Comparison of ENCODE assay signal across 1 cellular context in genomic region chr7:27245124-27245797, GRCh38.
TF ChIP-seq lines count a peak whose summit lies in the region.

No MANE protein-coding gene starts in this region.

TF ChIP-seq in HepG2, 621 proteins besides CTCF, POLR2A, EP300 and RAD21:
- TF ChIP-seq, protein P1, sequence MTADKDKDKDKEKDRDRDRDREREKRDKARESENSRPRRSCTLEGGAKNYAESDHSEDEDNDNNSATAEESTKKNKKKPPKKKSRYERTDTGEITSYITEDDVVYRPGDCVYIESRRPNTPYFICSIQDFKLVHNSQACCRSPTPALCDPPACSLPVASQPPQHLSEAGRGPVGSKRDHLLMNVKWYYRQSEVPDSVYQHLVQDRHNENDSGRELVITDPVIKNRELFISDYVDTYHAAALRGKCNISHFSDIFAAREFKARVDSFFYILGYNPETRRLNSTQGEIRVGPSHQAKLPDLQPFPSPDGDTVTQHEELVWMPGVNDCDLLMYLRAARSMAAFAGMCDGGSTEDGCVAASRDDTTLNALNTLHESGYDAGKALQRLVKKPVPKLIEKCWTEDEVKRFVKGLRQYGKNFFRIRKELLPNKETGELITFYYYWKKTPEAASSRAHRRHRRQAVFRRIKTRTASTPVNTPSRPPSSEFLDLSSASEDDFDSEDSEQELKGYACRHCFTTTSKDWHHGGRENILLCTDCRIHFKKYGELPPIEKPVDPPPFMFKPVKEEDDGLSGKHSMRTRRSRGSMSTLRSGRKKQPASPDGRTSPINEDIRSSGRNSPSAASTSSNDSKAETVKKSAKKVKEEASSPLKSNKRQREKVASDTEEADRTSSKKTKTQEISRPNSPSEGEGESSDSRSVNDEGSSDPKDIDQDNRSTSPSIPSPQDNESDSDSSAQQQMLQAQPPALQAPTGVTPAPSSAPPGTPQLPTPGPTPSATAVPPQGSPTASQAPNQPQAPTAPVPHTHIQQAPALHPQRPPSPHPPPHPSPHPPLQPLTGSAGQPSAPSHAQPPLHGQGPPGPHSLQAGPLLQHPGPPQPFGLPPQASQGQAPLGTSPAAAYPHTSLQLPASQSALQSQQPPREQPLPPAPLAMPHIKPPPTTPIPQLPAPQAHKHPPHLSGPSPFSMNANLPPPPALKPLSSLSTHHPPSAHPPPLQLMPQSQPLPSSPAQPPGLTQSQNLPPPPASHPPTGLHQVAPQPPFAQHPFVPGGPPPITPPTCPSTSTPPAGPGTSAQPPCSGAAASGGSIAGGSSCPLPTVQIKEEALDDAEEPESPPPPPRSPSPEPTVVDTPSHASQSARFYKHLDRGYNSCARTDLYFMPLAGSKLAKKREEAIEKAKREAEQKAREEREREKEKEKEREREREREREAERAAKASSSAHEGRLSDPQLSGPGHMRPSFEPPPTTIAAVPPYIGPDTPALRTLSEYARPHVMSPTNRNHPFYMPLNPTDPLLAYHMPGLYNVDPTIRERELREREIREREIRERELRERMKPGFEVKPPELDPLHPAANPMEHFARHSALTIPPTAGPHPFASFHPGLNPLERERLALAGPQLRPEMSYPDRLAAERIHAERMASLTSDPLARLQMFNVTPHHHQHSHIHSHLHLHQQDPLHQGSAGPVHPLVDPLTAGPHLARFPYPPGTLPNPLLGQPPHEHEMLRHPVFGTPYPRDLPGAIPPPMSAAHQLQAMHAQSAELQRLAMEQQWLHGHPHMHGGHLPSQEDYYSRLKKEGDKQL (CRISPR knock-in tag; IDR thresholded peaks at IDR 0.05; ENCODE audit: low read depth), result no peak
- TF ChIP-seq GTF3A (CRISPR knock-in tag; conservative IDR thresholded peaks at IDR 0.05), result no peak
- TF ChIP-seq MYC (CRISPR knock-in tag; IDR thresholded peaks at IDR 0.05; ENCODE audit: borderline replicate concordance), result no peak
- TF ChIP-seq ZNF333 (CRISPR knock-in tag; IDR thresholded peaks at IDR 0.05; ENCODE audit: borderline replicate concordance), result no peak
- TF ChIP-seq ATAD3A (CRISPR knock-in tag; IDR thresholded peaks at IDR 0.05), result no peak
- no peak for TF ChIP-seq GATAD2A (CRISPR knock-in tag; IDR thresholded peaks at IDR 0.05)
- no peak for TF ChIP-seq BCL6 (CRISPR knock-in tag; IDR thresholded peaks at IDR 0.05)
- no peak for TF ChIP-seq KDM6A (CRISPR knock-in tag; IDR thresholded peaks at IDR 0.05; ENCODE audit: low read depth)
- TF ChIP-seq PRDM15 (CRISPR knock-in tag; IDR thresholded peaks at IDR 0.05), result no peak
- TF ChIP-seq SMC3 (IDR thresholded peaks at IDR 0.05; ENCODE audit: low read length), result no peak
- no peak for TF ChIP-seq ZNF24 (IDR thresholded peaks at IDR 0.05)
- TF ChIP-seq KDM1A (CRISPR knock-in tag; IDR thresholded peaks at IDR 0.05), result no peak
- TF ChIP-seq ZBTB25 (CRISPR knock-in tag; IDR thresholded peaks at IDR 0.05), result no peak
- TF ChIP-seq PPARG (CRISPR knock-in tag; conservative IDR thresholded peaks at IDR 0.05), result no peak
- TF ChIP-seq RFXANK (CRISPR knock-in tag; IDR thresholded peaks at IDR 0.05), result no peak
- no peak for TF ChIP-seq ZSCAN21 (CRISPR knock-in tag; IDR thresholded peaks at IDR 0.05; ENCODE audit: borderline replicate concordance)
- TF ChIP-seq ZNF614 (CRISPR knock-in tag; IDR thresholded peaks at IDR 0.05; ENCODE audit: borderline replicate concordance), result no peak
- no peak for TF ChIP-seq ZSCAN20 (CRISPR knock-in tag; IDR thresholded peaks at IDR 0.05; ENCODE audit: borderline replicate concordance)
- no peak for TF ChIP-seq ZNF124 (CRISPR knock-in tag; IDR thresholded peaks at IDR 0.05)
